In genomic region chr12:57603758-57604453, GRCh38 we compare ENCODE assay signal across 8 cellular contexts.
DNase-seq lines count a peak whose midpoint lies in the region; TF ChIP-seq lines count a peak whose summit lies in the region.

No MANE protein-coding gene starts in this region.

- DNase-seq in SIG-M5 treated with dmso at 0.1 percent for 504 hours (lab: John Stamatoyannopoulos, UW; ENCODE audit: unreplicated experiment) (peak; percentile 11), SIG-M5 (lab: John Stamatoyannopoulos, UW) (no peak), foreskin fibroblast (peak; percentile 36 to 78), NCI-H187 treated with DMSO at 0.1 percent for 48 hours (lab: John Stamatoyannopoulos, UW) (no peak), HK-2 (ENCODE audit: unreplicated experiment) (no peak)
- no peak for DNase-seq in stimulated activated CD4-positive, alpha-beta T cell treated with anti-CD3 and anti-CD28 coated beads, Interleukin-15, amount 100 ng/mL, for 24 hours

- H3K27me3 ChIP-seq in neuron (ENCODE audit: insufficient read depth, low read length): no peaks in the 10 kb centered on the region

- TF ChIP-seq CTCF in VCaP (conservative IDR thresholded peaks at IDR 0.05) (no peak), foreskin fibroblast (IDR thresholded peaks at IDR 0.05; ENCODE audit: low read depth, low read length) (no peak)

- H2AFZ ChIP-seq in neuron (ENCODE audit: low read depth, low read length): peak overlapping the region; percentile 74

- peak overlapping the region; percentile 65 to 85 for H3K4me3 ChIP-seq in foreskin fibroblast (ENCODE audit: low read depth in 1 of 2, low read length in 2 of 2)
- peak overlapping the region; percentile 70 for H3K4me3 ChIP-seq in neuron (ENCODE audit: low read length)

- peaks cover 61% of the 10 kb centered on the region for H3K36me3 ChIP-seq in neuron (ENCODE audit: insufficient read depth, low read length)

- no peaks in the 10 kb centered on the region for H3K9me3 ChIP-seq in neuron (ENCODE audit: low read length)

- H3K27ac ChIP-seq in VCaP: peak overlapping the region; percentile 93

- peaks cover 26% of the 10 kb centered on the region for H3K4me1 ChIP-seq in neuron (ENCODE audit: insufficient read depth, low read length)

Comparison
In these comparisons a context has a peak if more than half of its experiments do, and no peak if none do; other contexts are left out.
1. DNase-seq: peak in SIG-M5 treated with dmso at 0.1 percent for 504 hours (single experiment) and foreskin fibroblast (2 of 2); none in SIG-M5 (single experiment), stimulated activated CD4-positive, alpha-beta T cell treated with anti-CD3 and anti-CD28 coated beads, Interleukin-15, amount 100 ng/mL, for 24 hours (single experiment), NCI-H187 treated with DMSO at 0.1 percent for 48 hours (single experiment) and HK-2 (single experiment).